Comparison of ENCODE assay signal across 8 cellular contexts in genomic region chr20:19735446-19735845, GRCh38. TPM values are rescaled to one million over a fixed set of nuclear protein-coding genes. Genes with fewer than 3 reads are reported as not detected.
DNase-seq lines count a peak whose midpoint lies in the region; ATAC-seq and TF ChIP-seq lines count a peak whose summit lies in the region.

No MANE protein-coding gene starts in this region.

- peak; percentile 73 for DNase-seq in ACHN
- DNase-seq in HAP-1 (ENCODE audit: low spot score in 2 of 2): peak; percentile 8 to 36
- peak; percentile 95 for DNase-seq in epithelial cell of prostate (ENCODE audit: low read depth, low spot score)
- peak; percentile 17 for DNase-seq in middle frontal gyrus (ENCODE audit: extremely low spot score, low spot score)
- no peak for DNase-seq in cerebellar cortex (ENCODE audit: low spot score)
- no peak for DNase-seq in activated CD4-positive, alpha-beta T cell treated with anti-CD3 and anti-CD28 coated beads, Interleukin-2, amount 50 U/mL, for 4 hours

- peak overlapping the region; percentile 96 for H3K27ac ChIP-seq in epithelial cell of prostate

- H3K36me3 ChIP-seq in HAP-1 (replicated peaks): no peaks in the 10 kb centered on the region

- no peak for ATAC-seq in GM21367 (IDR thresholded peaks at IDR 0.05; ENCODE audit: unreplicated experiment)

- H3K27me3 ChIP-seq in HAP-1 (ENCODE audit: low read depth): no peaks in the 10 kb centered on the region

- in situ Hi-C loops in ACHN (cut with HindIII; ENCODE audit: low pct_ligation_motif_present, low pct_unique_long_range_greater_than_20kb, low sequenced_read_pairs) (no loop called here), HAP-1 (cut with MboI; ENCODE audit: low sequenced_read_pairs) (no loop called here)

- no peak overlapping the region for H3K4me3 ChIP-seq in HAP-1

- no peaks in the 10 kb centered on the region for H3K9me3 ChIP-seq in HAP-1

- no peaks in the 10 kb centered on the region for H3K4me1 ChIP-seq in HAP-1

TF ChIP-seq in PFSK-1, 5 proteins besides CTCF, POLR2A, EP300 and RAD21:
- TF ChIP-seq REST (IDR thresholded peaks at IDR 0.05; ENCODE audit: insufficient read depth in 1 of 2, low read depth in 2 of 2, low read length in 2 of 2) (peak in 1 of 2 experiments; percentile 49; a peak in 1 of 4 replicates), TAF1 (IDR thresholded peaks at IDR 0.05; ENCODE audit: borderline replicate concordance, insufficient read depth, low read length) (no peak), FOXP2 (optimal IDR thresholded peaks at IDR 0.05; ENCODE audit: borderline replicate concordance, extremely low read depth, extremely low read length, insufficient read depth) (peak; percentile 64), SIN3A (IDR thresholded peaks at IDR 0.05; ENCODE audit: borderline replicate concordance, insufficient read depth, low read length) (no peak), POLR2AphosphoS5 (IDR thresholded peaks at IDR 0.05; ENCODE audit: low read depth, low read length) (0 out of 2 replicates have a peak, but pooled peaks have one; percentile 16)

RNA-seq across cellular contexts. Expression of gene RIN2, which starts 22.6 kb away (rescaled TPM):
- polyA plus RNA-seq in PFSK-1 (2012; ENCODE audit: insufficient read length, low read depth): 44.0 TPM

Comparison
In these comparisons a context has a peak if more than half of its experiments do, and no peak if none do; other contexts are left out.
1. DNase-seq: peak in ACHN (single experiment), HAP-1 (2 of 2), epithelial cell of prostate (single experiment) and middle frontal gyrus (single experiment); none in cerebellar cortex (single experiment) and activated CD4-positive, alpha-beta T cell treated with anti-CD3 and anti-CD28 coated beads, Interleukin-2, amount 50 U/mL, for 4 hours (0 of 2).